ENCODE assay signal across 27 cellular contexts in the genomic region with DNA sequence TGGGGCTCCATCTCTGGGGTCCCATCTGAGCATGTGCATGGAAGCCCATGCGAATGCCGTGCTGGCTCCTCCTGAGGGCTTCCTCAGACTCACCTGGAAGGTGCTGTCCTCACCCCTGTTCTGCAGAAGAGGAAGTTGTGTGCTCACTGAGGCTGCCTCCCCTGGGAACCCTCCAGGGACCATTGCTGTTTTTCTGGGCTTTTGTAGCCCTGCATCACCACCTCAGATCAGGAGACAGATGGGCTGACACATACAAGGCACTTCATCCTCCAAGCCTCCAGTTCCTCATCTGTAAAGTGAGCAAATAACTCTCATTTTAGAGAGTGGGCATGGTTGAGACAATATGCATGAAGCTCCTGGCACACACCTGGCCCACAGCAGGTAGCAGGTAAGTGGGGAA.
"Had no signal": no experiment of that assay in that cellular context is flagged by ENCODE, and none has a peak within 500 bp of the region (broad histone marks: within the 10 kb centered on the region; RNA-seq: fewer than 3 reads in every experiment).

No MANE protein-coding gene starts in this region.

- H3K27ac ChIP-seq: breast epithelium, KMS-11, SK-N-MC had no signal

- H3K9me3 ChIP-seq: breast epithelium, MG63 had no signal

- H3K36me3 Mint-ChIP-seq: activated CD8-positive, alpha-beta memory T cell treated with anti-CD3 and anti-CD28 coated beads, Interleukin-2, amount 10 ng/mL, durations not matched to agents 7 days and 5 days; activated naive CD4-positive, alpha-beta T cell treated with anti-CD3 and anti-CD28 coated beads, Interleukin-2, amount 50 U/mL, for 24 hours; T-cell had no signal

- H3K4me3 ChIP-seq: breast epithelium, MG63, SK-N-MC had no signal

- H3K27ac Mint-ChIP-seq: activated CD4-positive, alpha-beta T cell treated with anti-CD3 and anti-CD28 coated beads, Interleukin-2, amount 10 ng/mL, durations not matched to agents 24 days and 14 days; activated CD8-positive, alpha-beta memory T cell treated with anti-CD3 and anti-CD28 coated beads, Interleukin-2, amount 10 ng/mL, durations not matched to agents 7 days and 5 days; activated naive CD4-positive, alpha-beta T cell treated with anti-CD3 and anti-CD28 coated beads, Interleukin-2, amount 50 U/mL, for 24 hours; activated T-cell treated with anti-CD3 and anti-CD28 coated beads, Interleukin-2, amount 50 U/mL, for 24 hours; activated T-helper 1 cell treated with anti-CD3 and anti-CD28 coated beads, Interleukin-12 subunit alpha, Interleukin-12 subunit beta, Interleukin-2, Interleukin-4 antibody, amounts not matched to agents 30 ng/mL and 10 ng/mL and 1 ng/mL, durations not matched to agents 14 hours and 24 hours and 36 hours; T-cell had no signal

- H3K9ac ChIP-seq: KMS-11 had no signal

- H3K4me2 ChIP-seq: KMS-11 had no signal

- H3K4me1 ChIP-seq: breast epithelium had no signal

- H3K36me3 ChIP-seq: breast epithelium, MG63 had no signal

- H3K27me3 ChIP-seq: breast epithelium, MG63 had no signal

- H3K9me3 Mint-ChIP-seq: activated B cell treated with CpG ODN at 0.5 μM for 24 hours; activated CD4-positive, alpha-beta T cell treated with anti-CD3 and anti-CD28 coated beads, Interleukin-2, amount 10 ng/mL, durations not matched to agents 24 days and 14 days; activated naive CD4-positive, alpha-beta T cell treated with anti-CD3 and anti-CD28 coated beads, Interleukin-2, amount 50 U/mL, for 24 hours; activated T-cell treated with anti-CD3 and anti-CD28 coated beads, Interleukin-2, amount 50 U/mL, for 24 hours; activated T-helper 1 cell treated with anti-CD3 and anti-CD28 coated beads, Interleukin-12 subunit alpha, Interleukin-12 subunit beta, Interleukin-2, Interleukin-4 antibody, amounts not matched to agents 30 ng/mL and 10 ng/mL and 1 ng/mL, durations not matched to agents 14 hours and 24 hours and 36 hours; T-cell had no signal

- H3K4me3 Mint-ChIP-seq: activated B cell treated with CpG ODN at 0.5 μM for 24 hours; activated CD4-positive, alpha-beta T cell treated with anti-CD3 and anti-CD28 coated beads, Interleukin-2, amount 10 ng/mL, durations not matched to agents 24 days and 14 days; activated CD8-positive, alpha-beta memory T cell treated with anti-CD3 and anti-CD28 coated beads, Interleukin-2, amount 10 ng/mL, durations not matched to agents 7 days and 5 days; activated naive CD4-positive, alpha-beta T cell treated with anti-CD3 and anti-CD28 coated beads, Interleukin-2, amount 50 U/mL, for 24 hours; activated T-cell treated with anti-CD3 and anti-CD28 coated beads, Interleukin-2, amount 50 U/mL, for 24 hours; activated T-helper 1 cell treated with anti-CD3 and anti-CD28 coated beads, Interleukin-12 subunit alpha, Interleukin-12 subunit beta, Interleukin-2, Interleukin-4 antibody, amounts not matched to agents 30 ng/mL and 10 ng/mL and 1 ng/mL, durations not matched to agents 14 hours and 24 hours and 36 hours; T-cell had no signal

- DNase-seq: activated B cell treated with CpG ODN at 0.5 μM for 24 hours; activated CD4-positive, alpha-beta T cell treated with anti-CD3 and anti-CD28 coated beads for 1 hour; activated CD4-positive, alpha-beta T cell treated with anti-CD3 and anti-CD28 coated beads, Interleukin-2, amount 10 ng/mL, durations not matched to agents 24 days and 14 days; activated CD4-positive, alpha-beta T cell treated with anti-CD3 and anti-CD28 coated beads, Interleukin-2, amount 50 U/mL, for 48 hours; activated CD8-positive, alpha-beta memory T cell treated with anti-CD3 and anti-CD28 coated beads, Interleukin-2, amount 10 ng/mL, durations not matched to agents 7 days and 5 days; activated effector memory CD4-positive, alpha-beta T cell treated with Interleukin-2 at 50 U/mL for 16 hours; activated naive CD4-positive, alpha-beta T cell; activated T-cell treated with anti-CD3 and anti-CD28 coated beads, Interleukin-2, amount 50 U/mL, for 24 hours; aorta; caudate nucleus; MG63; MV-4-11; NCI-H1105; NCI-H1436 treated with DMSO at 0.1 percent for 48 hours; NCI-H187; NCI-H2081; NCI-H446 treated with DMSO at 0.1 percent for 48 hours; NCI-H526; NCI-H82; T-cell; T-helper 2 cell; T1000 had no signal

- ATAC-seq: activated CD8-positive, alpha-beta memory T cell treated with anti-CD3 and anti-CD28 coated beads, Interleukin-2, amount 10 ng/mL, durations not matched to agents 7 days and 5 days; T-cell had no signal
